ENCODE assay signal across 19 cellular contexts in the genomic region with DNA sequence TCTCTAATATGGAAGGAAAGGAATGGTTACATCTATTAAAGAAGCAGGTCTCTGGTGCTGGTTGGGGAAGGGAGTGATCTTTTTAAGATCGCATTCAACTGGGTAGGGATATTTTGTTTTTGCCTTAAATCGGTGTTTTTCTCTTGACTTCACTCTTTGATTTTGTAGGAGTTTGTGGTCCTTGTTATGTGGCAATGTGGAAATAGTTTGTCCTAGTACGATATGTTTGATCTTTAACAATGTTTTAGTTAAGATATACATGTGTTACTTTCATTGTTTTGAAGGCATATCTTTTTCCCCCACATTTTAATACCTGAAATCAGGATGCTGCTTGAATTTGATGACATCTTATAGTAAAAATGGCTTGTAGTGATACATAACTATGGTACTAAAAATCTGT. TPM values are rescaled to one million over a fixed set of nuclear protein-coding genes. Genes with fewer than 3 reads are reported as not detected.
DNase-seq lines count a peak whose midpoint lies in the region; ATAC-seq and TF ChIP-seq lines count a peak whose summit lies in the region.
"Had no signal": no experiment of that assay in that cellular context is flagged by ENCODE, and none has a peak within 500 bp of the region (broad histone marks: within the 10 kb centered on the region; RNA-seq: fewer than 3 reads in every experiment).

No MANE protein-coding gene starts in this region.

- peak overlapping the region; percentile 59 for H3K27ac Mint-ChIP-seq in activated naive CD4-positive, alpha-beta T cell treated with anti-CD3 and anti-CD28 coated beads, Interleukin-2, amount 50 U/mL, for 24 hours
- H3K27ac Mint-ChIP-seq in activated T-helper 17 cell treated with anti-CD3 and anti-CD28 coated beads, Interleukin-2, amount 50 U/mL, for 72 hours = peak overlapping the region; percentile 36
- H3K27ac Mint-ChIP-seq in stimulated activated naive CD8-positive, alpha-beta T cell treated with anti-CD3 and anti-CD28 coated beads, Interleukin-15, amount 100 ng/mL, for 72 hours = no peak overlapping the region

- DNase-seq in activated naive CD4-positive, alpha-beta T cell (lab: John Stamatoyannopoulos, UW) = no peak
- no peak for DNase-seq in stimulated activated naive CD8-positive, alpha-beta T cell treated with anti-CD3 and anti-CD28 coated beads, Interleukin-15, amount 100 ng/mL, for 72 hours
- DNase-seq in left ventricle myocardium inferior = no peak
- DNase-seq in Karpas-422 = no peak
- DNase-seq: activated CD4-positive, alpha-beta T cell treated with anti-CD3 and anti-CD28 coated beads for 1 hour; Caco-2; head of caudate nucleus; NCI-H1092; NCI-H69; posterior cingulate gyrus; SHP77 treated with DMSO at 0.1 percent for 48 hours; stimulated activated CD4-positive, alpha-beta T cell treated with anti-CD3 and anti-CD28 coated beads, Interleukin-4, amount 100 ng/mL, for 4 hours; stimulated activated CD8-positive, alpha-beta memory T cell treated with anti-CD3 and anti-CD28 coated beads, Interleukin-4, amount 100 ng/mL, for 48 hours; testis had no signal

- no peaks in the 10 kb centered on the region for H3K9me2 ChIP-seq in Karpas-422 (replicated peaks; ENCODE audit: insufficient read depth, low read length)

- peaks cover 13% of the 10 kb centered on the region for H3K36me3 Mint-ChIP-seq in activated naive CD4-positive, alpha-beta T cell treated with anti-CD3 and anti-CD28 coated beads, Interleukin-2, amount 50 U/mL, for 24 hours
- H3K36me3 Mint-ChIP-seq in activated T-helper 17 cell treated with anti-CD3 and anti-CD28 coated beads, Interleukin-2, amount 50 U/mL, for 72 hours (ENCODE audit: low read depth) = peaks cover 87% of the 10 kb centered on the region

- no peaks in the 10 kb centered on the region for H3K9me3 Mint-ChIP-seq in activated naive CD4-positive, alpha-beta T cell treated with anti-CD3 and anti-CD28 coated beads, Interleukin-2, amount 50 U/mL, for 24 hours
- no peaks in the 10 kb centered on the region for H3K9me3 Mint-ChIP-seq in activated T-helper 17 cell treated with anti-CD3 and anti-CD28 coated beads, Interleukin-2, amount 50 U/mL, for 72 hours
- no peaks in the 10 kb centered on the region for H3K9me3 Mint-ChIP-seq in stimulated activated naive CD8-positive, alpha-beta T cell treated with anti-CD3 and anti-CD28 coated beads, Interleukin-15, amount 100 ng/mL, for 72 hours

- no peak overlapping the region for H2AFZ ChIP-seq in Karpas-422 (ENCODE audit: low read length)

- peaks cover 25% of the 10 kb centered on the region for H4K20me1 ChIP-seq in Karpas-422 (ENCODE audit: insufficient read depth, low read depth, low read length)

- no peak overlapping the region for H3K4me3 ChIP-seq in left ventricle myocardium inferior
- no peak overlapping the region for H3K4me3 ChIP-seq in Karpas-422 (ENCODE audit: low read length)
- H3K4me3 ChIP-seq: skin epidermis, testis had no signal

- H3K4me1 Mint-ChIP-seq in activated naive CD4-positive, alpha-beta T cell treated with anti-CD3 and anti-CD28 coated beads, Interleukin-2, amount 50 U/mL, for 24 hours = peaks cover 70% of the 10 kb centered on the region
- H3K4me1 Mint-ChIP-seq in activated T-helper 17 cell treated with anti-CD3 and anti-CD28 coated beads, Interleukin-2, amount 50 U/mL, for 72 hours = peaks cover 23% of the 10 kb centered on the region
- H3K4me1 Mint-ChIP-seq in stimulated activated naive CD8-positive, alpha-beta T cell treated with anti-CD3 and anti-CD28 coated beads, Interleukin-15, amount 100 ng/mL, for 72 hours = peaks cover 60% of the 10 kb centered on the region

- H3K27me3 Mint-ChIP-seq in activated naive CD4-positive, alpha-beta T cell treated with anti-CD3 and anti-CD28 coated beads, Interleukin-2, amount 50 U/mL, for 24 hours = no peaks in the 10 kb centered on the region
- no peaks in the 10 kb centered on the region for H3K27me3 Mint-ChIP-seq in activated T-helper 17 cell treated with anti-CD3 and anti-CD28 coated beads, Interleukin-2, amount 50 U/mL, for 72 hours
- no peaks in the 10 kb centered on the region for H3K27me3 Mint-ChIP-seq in stimulated activated naive CD8-positive, alpha-beta T cell treated with anti-CD3 and anti-CD28 coated beads, Interleukin-15, amount 100 ng/mL, for 72 hours

- H3K79me2 ChIP-seq in Karpas-422 (ENCODE audit: low read length) = peaks cover 94% of the 10 kb centered on the region

- no peak overlapping the region for H3K4me2 ChIP-seq in Karpas-422 (ENCODE audit: low read depth, low read length, poor library complexity, severe bottlenecking)
- H3K4me2 ChIP-seq: KMS-11 had no signal

- H3K27me3 ChIP-seq in left ventricle myocardium inferior (ENCODE audit: low read depth) (no peaks in the 10 kb centered on the region), Karpas-422 (ENCODE audit: low read length) (no peaks in the 10 kb centered on the region)
- H3K27me3 ChIP-seq: testis had no signal

- peak overlapping the region; percentile 56 for H3K4me3 Mint-ChIP-seq in activated naive CD4-positive, alpha-beta T cell treated with anti-CD3 and anti-CD28 coated beads, Interleukin-2, amount 50 U/mL, for 24 hours
- peak overlapping the region; percentile 58 for H3K4me3 Mint-ChIP-seq in activated T-helper 17 cell treated with anti-CD3 and anti-CD28 coated beads, Interleukin-2, amount 50 U/mL, for 72 hours
- H3K4me3 Mint-ChIP-seq in stimulated activated naive CD8-positive, alpha-beta T cell treated with anti-CD3 and anti-CD28 coated beads, Interleukin-15, amount 100 ng/mL, for 72 hours = peak overlapping the region; percentile 14 to 39

- H3K4me1 ChIP-seq in left ventricle myocardium inferior = peaks cover 57% of the 10 kb centered on the region
- H3K4me1 ChIP-seq in Karpas-422 (ENCODE audit: low read length) = peaks cover 66% of the 10 kb centered on the region

- no peak for ATAC-seq in activated T-helper 17 cell treated with anti-CD3 and anti-CD28 coated beads, Interleukin-2, amount 50 U/mL, for 72 hours (replicated peaks)
- ATAC-seq in stimulated activated naive CD8-positive, alpha-beta T cell treated with anti-CD3 and anti-CD28 coated beads, Interleukin-15, amount 100 ng/mL, for 72 hours = no peak
- ATAC-seq: HCT116 had no signal

- intact Hi-C loops in left ventricle myocardium inferior (cut with micrococcal nuclease) = no loop called here

- H3K9me3 ChIP-seq in left ventricle myocardium inferior (replicated peaks) (no peaks in the 10 kb centered on the region), Karpas-422 (ENCODE audit: low read length) (no peaks in the 10 kb centered on the region)
- H3K9me3 ChIP-seq: Caco-2, testis had no signal

- no peak overlapping the region for H3K9ac ChIP-seq in Karpas-422 (ENCODE audit: low read length)
- H3K9ac ChIP-seq: KMS-11 had no signal

- no peak for TF ChIP-seq CTCF in left ventricle myocardium inferior (IDR thresholded peaks at IDR 0.05; ENCODE audit: borderline replicate concordance)

- H3K36me3 ChIP-seq in left ventricle myocardium inferior (peaks cover 42% of the 10 kb centered on the region), Karpas-422 (ENCODE audit: insufficient read depth, low read length) (peaks cover 28% of the 10 kb centered on the region)

- H3K27ac ChIP-seq in left ventricle myocardium inferior (replicated peaks) = no peak overlapping the region
- no peak overlapping the region for H3K27ac ChIP-seq in Karpas-422 (ENCODE audit: low read length)
- H3K27ac ChIP-seq: KMS-11, skin epidermis, testis had no signal

RNA-seq across cellular contexts. Expression of gene GGNBP2, which starts 8.7 kb away (rescaled TPM):
- 10 to 100 TPM; 84.2 to 95.7 TPM for total RNA-seq in activated T-helper 17 cell treated with anti-CD3 and anti-CD28 coated beads, Interleukin-2, amount 50 U/mL, for 72 hours
- total RNA-seq in left ventricle myocardium inferior = 41.7 TPM
- 41.7 and 49.5 TPM in 2 replicates for total RNA-seq in Karpas-422 (2014; rRNA removed; shearing (Covaris generic); ENCODE audit: low replicate concordance)

RNA-seq across cellular contexts. Expression of gene PIGW, which starts 18.7 kb away (rescaled TPM):
- total RNA-seq in activated T-helper 17 cell treated with anti-CD3 and anti-CD28 coated beads, Interleukin-2, amount 50 U/mL, for 72 hours = 10 to 100 TPM in 1 of 2 donors, 1 to 10 TPM in 1; 9.0 to 22.2 TPM
- total RNA-seq in left ventricle myocardium inferior = 3.3 TPM
- total RNA-seq in Karpas-422 (2014; rRNA removed; shearing (Covaris generic); ENCODE audit: low replicate concordance) = 3.9 and 6.7 TPM in 2 replicates

RNA-seq across cellular contexts. Expression of gene MYO19, which starts 18.8 kb away (rescaled TPM):
- total RNA-seq in activated T-helper 17 cell treated with anti-CD3 and anti-CD28 coated beads, Interleukin-2, amount 50 U/mL, for 72 hours = 100 to 1,000 TPM in 1 of 2 donors, 10 to 100 TPM in 1; 98.8 to 171 TPM
- 11.8 TPM for total RNA-seq in left ventricle myocardium inferior
- total RNA-seq in Karpas-422 (2014; rRNA removed; shearing (Covaris generic); ENCODE audit: low replicate concordance) = 50.6 and 58.9 TPM in 2 replicates

RNA-seq across cellular contexts. Expression of gene DHRS11, which starts 38.2 kb away (rescaled TPM):
- 1 to 10 TPM; 3.8 to 6.4 TPM for total RNA-seq in activated T-helper 17 cell treated with anti-CD3 and anti-CD28 coated beads, Interleukin-2, amount 50 U/mL, for 72 hours
- 13.1 TPM for total RNA-seq in left ventricle myocardium inferior
- total RNA-seq in Karpas-422 (2014; rRNA removed; shearing (Covaris generic); ENCODE audit: low replicate concordance) = 13.6 and 33.8 TPM in 2 replicates

RNA-seq across cellular contexts. Expression of gene MRM1, which starts 47.9 kb away (rescaled TPM):
- 10 to 100 TPM; 11.3 to 18.2 TPM for total RNA-seq in activated T-helper 17 cell treated with anti-CD3 and anti-CD28 coated beads, Interleukin-2, amount 50 U/mL, for 72 hours
- total RNA-seq in left ventricle myocardium inferior = 8.7 TPM
- total RNA-seq in Karpas-422 (2014; rRNA removed; shearing (Covaris generic); ENCODE audit: low replicate concordance) = 11.7 and 18.0 TPM in 2 replicates

Comparison
In these comparisons a context has a peak if more than half of its experiments do, and no peak if none do; other contexts are left out.
1. H3K27ac Mint-ChIP-seq: peak in activated naive CD4-positive, alpha-beta T cell treated with anti-CD3 and anti-CD28 coated beads, Interleukin-2, amount 50 U/mL, for 24 hours (single experiment) and activated T-helper 17 cell treated with anti-CD3 and anti-CD28 coated beads, Interleukin-2, amount 50 U/mL, for 72 hours (single experiment); none in stimulated activated naive CD8-positive, alpha-beta T cell treated with anti-CD3 and anti-CD28 coated beads, Interleukin-15, amount 100 ng/mL, for 72 hours (0 of 2).
2. Peak in every context shown above with its lines, with median percentiles within 50 percentile points of each other: H3K4me3 Mint-ChIP-seq.